1 cellular context compared by ENCODE assay signal in the genomic region with DNA sequence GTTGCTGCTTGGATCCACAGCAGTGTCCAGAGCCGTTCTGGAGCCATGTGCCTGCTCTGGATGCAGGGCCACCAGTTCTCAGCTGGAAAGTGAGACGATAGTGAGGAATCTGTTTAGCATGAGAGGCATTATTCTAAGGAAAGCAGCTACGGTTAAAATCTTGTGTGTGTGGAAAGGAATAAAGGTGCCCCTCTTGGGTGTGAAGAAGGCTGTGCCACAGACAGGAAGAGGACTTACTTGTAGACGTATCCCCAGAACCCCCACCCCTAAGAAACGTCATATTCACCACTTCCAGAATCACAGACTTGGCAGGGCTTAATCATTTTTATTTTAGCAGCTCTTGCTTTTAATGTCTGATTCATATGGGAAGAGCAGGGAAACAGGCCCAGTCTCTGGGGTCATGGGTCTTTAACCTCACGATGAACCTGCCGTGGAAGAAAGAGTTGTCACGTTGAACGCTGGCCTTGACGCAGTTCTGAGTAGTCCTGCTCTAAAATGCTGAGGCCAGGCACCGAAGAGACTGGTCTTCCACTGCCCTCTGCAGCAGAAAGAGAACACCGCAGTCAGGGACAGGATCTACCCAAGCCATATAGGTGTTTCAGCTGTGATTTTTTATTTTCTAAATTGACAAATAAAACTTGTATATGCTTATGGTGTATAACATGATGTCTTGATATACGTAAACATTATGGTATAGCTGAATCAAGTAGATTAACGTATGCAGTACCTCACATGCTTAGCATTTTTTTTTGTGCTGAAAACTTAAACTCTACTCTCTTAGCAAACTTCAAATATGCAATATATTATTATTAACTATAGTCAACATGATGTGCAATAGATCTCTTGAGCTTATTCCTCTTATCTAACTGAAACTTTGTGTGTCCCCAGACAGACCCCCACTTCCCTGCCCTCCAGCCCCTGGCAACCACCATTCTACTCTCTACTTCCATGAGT.
TF ChIP-seq lines count a peak whose summit lies in the region.

No MANE protein-coding gene starts in this region.

TF ChIP-seq in HepG2, 621 proteins besides CTCF, POLR2A, EP300 and RAD21 (continued from another document and continues in another):
- TF ChIP-seq, protein P1, sequence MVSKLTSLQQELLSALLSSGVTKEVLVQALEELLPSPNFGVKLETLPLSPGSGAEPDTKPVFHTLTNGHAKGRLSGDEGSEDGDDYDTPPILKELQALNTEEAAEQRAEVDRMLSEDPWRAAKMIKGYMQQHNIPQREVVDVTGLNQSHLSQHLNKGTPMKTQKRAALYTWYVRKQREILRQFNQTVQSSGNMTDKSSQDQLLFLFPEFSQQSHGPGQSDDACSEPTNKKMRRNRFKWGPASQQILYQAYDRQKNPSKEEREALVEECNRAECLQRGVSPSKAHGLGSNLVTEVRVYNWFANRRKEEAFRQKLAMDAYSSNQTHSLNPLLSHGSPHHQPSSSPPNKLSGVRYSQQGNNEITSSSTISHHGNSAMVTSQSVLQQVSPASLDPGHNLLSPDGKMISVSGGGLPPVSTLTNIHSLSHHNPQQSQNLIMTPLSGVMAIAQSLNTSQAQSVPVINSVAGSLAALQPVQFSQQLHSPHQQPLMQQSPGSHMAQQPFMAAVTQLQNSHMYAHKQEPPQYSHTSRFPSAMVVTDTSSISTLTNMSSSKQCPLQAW (CRISPR knock-in tag; IDR thresholded peaks at IDR 0.05) = 0 out of 2 replicates have a peak, but pooled peaks have one; percentile 34
- TF ChIP-seq, protein P2, sequence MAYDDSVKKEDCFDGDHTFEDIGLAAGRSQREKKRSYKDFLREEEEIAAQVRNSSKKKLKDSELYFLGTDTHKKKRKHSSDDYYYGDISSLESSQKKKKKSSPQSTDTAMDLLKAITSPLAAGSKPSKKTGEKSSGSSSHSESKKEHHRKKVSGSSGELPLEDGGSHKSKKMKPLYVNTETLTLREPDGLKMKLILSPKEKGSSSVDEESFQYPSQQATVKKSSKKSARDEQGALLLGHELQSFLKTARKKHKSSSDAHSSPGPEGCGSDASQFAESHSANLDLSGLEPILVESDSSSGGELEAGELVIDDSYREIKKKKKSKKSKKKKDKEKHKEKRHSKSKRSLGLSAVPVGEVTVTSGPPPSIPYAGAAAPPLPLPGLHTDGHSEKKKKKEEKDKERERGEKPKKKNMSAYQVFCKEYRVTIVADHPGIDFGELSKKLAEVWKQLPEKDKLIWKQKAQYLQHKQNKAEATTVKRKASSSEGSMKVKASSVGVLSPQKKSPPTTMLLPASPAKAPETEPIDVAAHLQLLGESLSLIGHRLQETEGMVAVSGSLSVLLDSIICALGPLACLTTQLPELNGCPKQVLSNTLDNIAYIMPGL (CRISPR knock-in tag; IDR thresholded peaks at IDR 0.05; ENCODE audit: borderline replicate concordance in 1 of 2, low read depth in 1 of 2) = peak in 1 of 2 experiments; percentile 53; a peak in 1 of 4 replicates
- TF ChIP-seq PHF5A (CRISPR knock-in tag; IDR thresholded peaks at IDR 0.05; ENCODE audit: low read depth, unreplicated experiment) (peak; percentile 35), KDM4B (CRISPR knock-in tag; IDR thresholded peaks at IDR 0.05) (no peak), ZNF775 (CRISPR knock-in tag; IDR thresholded peaks at IDR 0.05; ENCODE audit: borderline replicate concordance) (no peak), IRF2 (CRISPR knock-in tag; IDR thresholded peaks at IDR 0.05) (0 out of 2 replicates have a peak, but pooled peaks have one; percentile 43), XRCC5 (optimal IDR thresholded peaks at IDR 0.05; ENCODE audit: low read length) (no peak), JARID2 (CRISPR knock-in tag; IDR thresholded peaks at IDR 0.05; ENCODE audit: insufficient replicate concordance) (no peak), KDM2A (CRISPR knock-in tag; IDR thresholded peaks at IDR 0.05; ENCODE audit: borderline replicate concordance, low read depth) (peak; percentile 38; the same call in 1 of the 2 replicates), KLF16 (CRISPR knock-in tag; IDR thresholded peaks at IDR 0.05) (no peak), BHLHE40 (IDR thresholded peaks at IDR 0.05; ENCODE audit: low read length) (0 out of 2 replicates have a peak, but pooled peaks have one; percentile 9), MAFK (conservative IDR thresholded peaks at IDR 0.05 in 1 of 2, IDR thresholded peaks at IDR 0.05 in 1 of 2; ENCODE audit: low read length in 2 of 2) (peak; percentile 21 to 52; a peak in 2 of 4 replicates), MXD4 (CRISPR knock-in tag; IDR thresholded peaks at IDR 0.05) (peak; percentile 40; the same call in 1 of the 2 replicates), ZFX (CRISPR knock-in tag; IDR thresholded peaks at IDR 0.05; ENCODE audit: low read depth) (0 out of 2 replicates have a peak, but pooled peaks have one; percentile 21), ZNF777 (CRISPR knock-in tag; IDR thresholded peaks at IDR 0.05) (peak; percentile 2; the same call in 1 of the 2 replicates), GATAD1 (CRISPR knock-in tag; IDR thresholded peaks at IDR 0.05) (peak; percentile 36; the same call in 1 of the 2 replicates), ZNF768 (CRISPR knock-in tag; IDR thresholded peaks at IDR 0.05) (no peak), ZNF605 (CRISPR knock-in tag; IDR thresholded peaks at IDR 0.05) (no peak), GATAD2A (CRISPR knock-in tag; IDR thresholded peaks at IDR 0.05) (peak; percentile 27; the same call in 1 of the 2 replicates)
- TF ChIP-seq, protein P3, sequence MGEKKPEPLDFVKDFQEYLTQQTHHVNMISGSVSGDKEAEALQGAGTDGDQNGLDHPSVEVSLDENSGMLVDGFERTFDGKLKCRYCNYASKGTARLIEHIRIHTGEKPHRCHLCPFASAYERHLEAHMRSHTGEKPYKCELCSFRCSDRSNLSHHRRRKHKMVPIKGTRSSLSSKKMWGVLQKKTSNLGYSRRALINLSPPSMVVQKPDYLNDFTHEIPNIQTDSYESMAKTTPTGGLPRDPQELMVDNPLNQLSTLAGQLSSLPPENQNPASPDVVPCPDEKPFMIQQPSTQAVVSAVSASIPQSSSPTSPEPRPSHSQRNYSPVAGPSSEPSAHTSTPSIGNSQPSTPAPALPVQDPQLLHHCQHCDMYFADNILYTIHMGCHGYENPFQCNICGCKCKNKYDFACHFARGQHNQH (CRISPR knock-in tag; IDR thresholded peaks at IDR 0.05) = 0 out of 2 replicates have a peak, but pooled peaks have one; percentile 41
- TF ChIP-seq, protein P4, sequence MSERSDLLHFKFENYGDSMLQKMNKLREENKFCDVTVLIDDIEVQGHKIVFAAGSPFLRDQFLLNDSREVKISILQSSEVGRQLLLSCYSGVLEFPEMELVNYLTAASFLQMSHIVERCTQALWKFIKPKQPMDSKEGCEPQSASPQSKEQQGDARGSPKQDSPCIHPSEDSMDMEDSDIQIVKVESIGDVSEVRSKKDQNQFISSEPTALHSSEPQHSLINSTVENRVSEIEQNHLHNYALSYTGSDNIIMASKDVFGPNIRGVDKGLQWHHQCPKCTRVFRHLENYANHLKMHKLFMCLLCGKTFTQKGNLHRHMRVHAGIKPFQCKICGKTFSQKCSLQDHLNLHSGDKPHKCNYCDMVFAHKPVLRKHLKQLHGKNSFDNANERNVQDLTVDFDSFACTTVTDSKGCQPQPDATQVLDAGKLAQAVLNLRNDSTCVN (CRISPR knock-in tag; IDR thresholded peaks at IDR 0.05; ENCODE audit: borderline replicate concordance) = peak; percentile 97
- TF ChIP-seq, protein P5, sequence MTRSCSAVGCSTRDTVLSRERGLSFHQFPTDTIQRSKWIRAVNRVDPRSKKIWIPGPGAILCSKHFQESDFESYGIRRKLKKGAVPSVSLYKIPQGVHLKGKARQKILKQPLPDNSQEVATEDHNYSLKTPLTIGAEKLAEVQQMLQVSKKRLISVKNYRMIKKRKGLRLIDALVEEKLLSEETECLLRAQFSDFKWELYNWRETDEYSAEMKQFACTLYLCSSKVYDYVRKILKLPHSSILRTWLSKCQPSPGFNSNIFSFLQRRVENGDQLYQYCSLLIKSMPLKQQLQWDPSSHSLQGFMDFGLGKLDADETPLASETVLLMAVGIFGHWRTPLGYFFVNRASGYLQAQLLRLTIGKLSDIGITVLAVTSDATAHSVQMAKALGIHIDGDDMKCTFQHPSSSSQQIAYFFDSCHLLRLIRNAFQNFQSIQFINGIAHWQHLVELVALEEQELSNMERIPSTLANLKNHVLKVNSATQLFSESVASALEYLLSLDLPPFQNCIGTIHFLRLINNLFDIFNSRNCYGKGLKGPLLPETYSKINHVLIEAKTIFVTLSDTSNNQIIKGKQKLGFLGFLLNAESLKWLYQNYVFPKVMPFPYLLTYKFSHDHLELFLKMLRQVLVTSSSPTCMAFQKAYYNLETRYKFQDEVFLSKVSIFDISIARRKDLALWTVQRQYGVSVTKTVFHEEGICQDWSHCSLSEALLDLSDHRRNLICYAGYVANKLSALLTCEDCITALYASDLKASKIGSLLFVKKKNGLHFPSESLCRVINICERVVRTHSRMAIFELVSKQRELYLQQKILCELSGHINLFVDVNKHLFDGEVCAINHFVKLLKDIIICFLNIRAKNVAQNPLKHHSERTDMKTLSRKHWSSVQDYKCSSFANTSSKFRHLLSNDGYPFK (CRISPR knock-in tag; IDR thresholded peaks at IDR 0.05; ENCODE audit: borderline replicate concordance) = no peak
- TF ChIP-seq, protein P6, sequence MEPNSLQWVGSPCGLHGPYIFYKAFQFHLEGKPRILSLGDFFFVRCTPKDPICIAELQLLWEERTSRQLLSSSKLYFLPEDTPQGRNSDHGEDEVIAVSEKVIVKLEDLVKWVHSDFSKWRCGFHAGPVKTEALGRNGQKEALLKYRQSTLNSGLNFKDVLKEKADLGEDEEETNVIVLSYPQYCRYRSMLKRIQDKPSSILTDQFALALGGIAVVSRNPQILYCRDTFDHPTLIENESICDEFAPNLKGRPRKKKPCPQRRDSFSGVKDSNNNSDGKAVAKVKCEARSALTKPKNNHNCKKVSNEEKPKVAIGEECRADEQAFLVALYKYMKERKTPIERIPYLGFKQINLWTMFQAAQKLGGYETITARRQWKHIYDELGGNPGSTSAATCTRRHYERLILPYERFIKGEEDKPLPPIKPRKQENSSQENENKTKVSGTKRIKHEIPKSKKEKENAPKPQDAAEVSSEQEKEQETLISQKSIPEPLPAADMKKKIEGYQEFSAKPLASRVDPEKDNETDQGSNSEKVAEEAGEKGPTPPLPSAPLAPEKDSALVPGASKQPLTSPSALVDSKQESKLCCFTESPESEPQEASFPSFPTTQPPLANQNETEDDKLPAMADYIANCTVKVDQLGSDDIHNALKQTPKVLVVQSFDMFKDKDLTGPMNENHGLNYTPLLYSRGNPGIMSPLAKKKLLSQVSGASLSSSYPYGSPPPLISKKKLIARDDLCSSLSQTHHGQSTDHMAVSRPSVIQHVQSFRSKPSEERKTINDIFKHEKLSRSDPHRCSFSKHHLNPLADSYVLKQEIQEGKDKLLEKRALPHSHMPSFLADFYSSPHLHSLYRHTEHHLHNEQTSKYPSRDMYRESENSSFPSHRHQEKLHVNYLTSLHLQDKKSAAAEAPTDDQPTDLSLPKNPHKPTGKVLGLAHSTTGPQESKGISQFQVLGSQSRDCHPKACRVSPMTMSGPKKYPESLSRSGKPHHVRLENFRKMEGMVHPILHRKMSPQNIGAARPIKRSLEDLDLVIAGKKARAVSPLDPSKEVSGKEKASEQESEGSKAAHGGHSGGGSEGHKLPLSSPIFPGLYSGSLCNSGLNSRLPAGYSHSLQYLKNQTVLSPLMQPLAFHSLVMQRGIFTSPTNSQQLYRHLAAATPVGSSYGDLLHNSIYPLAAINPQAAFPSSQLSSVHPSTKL (CRISPR knock-in tag; IDR thresholded peaks at IDR 0.05) = 0 out of 2 replicates have a peak, but pooled peaks have one; percentile 18
- TF ChIP-seq, protein P7, sequence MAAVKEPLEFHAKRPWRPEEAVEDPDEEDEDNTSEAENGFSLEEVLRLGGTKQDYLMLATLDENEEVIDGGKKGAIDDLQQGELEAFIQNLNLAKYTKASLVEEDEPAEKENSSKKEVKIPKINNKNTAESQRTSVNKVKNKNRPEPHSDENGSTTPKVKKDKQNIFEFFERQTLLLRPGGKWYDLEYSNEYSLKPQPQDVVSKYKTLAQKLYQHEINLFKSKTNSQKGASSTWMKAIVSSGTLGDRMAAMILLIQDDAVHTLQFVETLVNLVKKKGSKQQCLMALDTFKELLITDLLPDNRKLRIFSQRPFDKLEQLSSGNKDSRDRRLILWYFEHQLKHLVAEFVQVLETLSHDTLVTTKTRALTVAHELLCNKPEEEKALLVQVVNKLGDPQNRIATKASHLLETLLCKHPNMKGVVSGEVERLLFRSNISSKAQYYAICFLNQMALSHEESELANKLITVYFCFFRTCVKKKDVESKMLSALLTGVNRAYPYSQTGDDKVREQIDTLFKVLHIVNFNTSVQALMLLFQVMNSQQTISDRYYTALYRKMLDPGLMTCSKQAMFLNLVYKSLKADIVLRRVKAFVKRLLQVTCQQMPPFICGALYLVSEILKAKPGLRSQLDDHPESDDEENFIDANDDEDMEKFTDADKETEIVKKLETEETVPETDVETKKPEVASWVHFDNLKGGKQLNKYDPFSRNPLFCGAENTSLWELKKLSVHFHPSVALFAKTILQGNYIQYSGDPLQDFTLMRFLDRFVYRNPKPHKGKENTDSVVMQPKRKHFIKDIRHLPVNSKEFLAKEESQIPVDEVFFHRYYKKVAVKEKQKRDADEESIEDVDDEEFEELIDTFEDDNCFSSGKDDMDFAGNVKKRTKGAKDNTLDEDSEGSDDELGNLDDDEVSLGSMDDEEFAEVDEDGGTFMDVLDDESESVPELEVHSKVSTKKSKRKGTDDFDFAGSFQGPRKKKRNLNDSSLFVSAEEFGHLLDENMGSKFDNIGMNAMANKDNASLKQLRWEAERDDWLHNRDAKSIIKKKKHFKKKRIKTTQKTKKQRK (IDR thresholded peaks at IDR 0.05; ENCODE audit: low read length) = no peak
- TF ChIP-seq, protein P8, sequence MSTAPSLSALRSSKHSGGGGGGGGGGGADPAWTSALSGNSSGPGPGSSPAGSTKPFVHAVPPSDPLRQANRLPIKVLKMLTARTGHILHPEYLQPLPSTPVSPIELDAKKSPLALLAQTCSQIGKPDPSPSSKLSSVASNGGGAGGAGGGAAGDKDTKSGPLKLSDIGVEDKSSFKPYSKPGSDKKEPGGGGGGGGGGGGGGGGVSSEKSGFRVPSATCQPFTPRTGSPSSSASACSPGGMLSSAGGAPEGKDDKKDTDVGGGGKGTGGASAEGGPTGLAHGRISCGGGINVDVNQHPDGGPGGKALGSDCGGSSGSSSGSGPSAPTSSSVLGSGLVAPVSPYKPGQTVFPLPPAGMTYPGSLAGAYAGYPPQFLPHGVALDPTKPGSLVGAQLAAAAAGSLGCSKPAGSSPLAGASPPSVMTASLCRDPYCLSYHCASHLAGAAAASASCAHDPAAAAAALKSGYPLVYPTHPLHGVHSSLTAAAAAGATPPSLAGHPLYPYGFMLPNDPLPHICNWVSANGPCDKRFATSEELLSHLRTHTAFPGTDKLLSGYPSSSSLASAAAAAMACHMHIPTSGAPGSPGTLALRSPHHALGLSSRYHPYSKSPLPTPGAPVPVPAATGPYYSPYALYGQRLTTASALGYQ (CRISPR knock-in tag; IDR thresholded peaks at IDR 0.05) = no peak
